In the genomic region with DNA sequence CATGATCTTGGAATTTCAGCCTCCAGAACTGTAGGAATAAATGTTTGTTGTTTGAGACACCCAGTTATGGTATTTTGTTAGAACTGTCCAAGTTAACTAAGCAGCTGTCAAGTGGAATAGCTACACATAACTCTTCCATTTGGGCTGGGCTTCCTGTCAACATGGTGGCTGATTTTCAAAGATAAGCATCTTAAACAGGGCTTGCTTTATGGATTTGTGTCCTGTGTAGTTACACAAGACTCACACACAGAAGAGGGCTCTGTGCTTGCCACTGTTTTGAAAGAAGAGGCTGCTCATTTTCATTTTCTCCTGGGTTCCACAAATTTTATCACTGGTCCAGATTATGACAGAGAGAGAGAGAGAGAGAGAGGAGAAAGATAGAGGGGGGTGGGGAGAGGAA, we compare ENCODE assay signal across 23 cellular contexts. TPM values are rescaled to one million over a fixed set of nuclear protein-coding genes. Genes with fewer than 3 reads are reported as not detected.
"Had no signal": no experiment of that assay in that cellular context is flagged by ENCODE, and none has a peak within 500 bp of the region (broad histone marks: within the 10 kb centered on the region; RNA-seq: fewer than 3 reads in every experiment).

No MANE protein-coding gene starts in this region.

- H3K4me1 Mint-ChIP-seq: brain had no signal

- ATAC-seq: activated CD8-positive, alpha-beta memory T cell treated with anti-CD3 and anti-CD28 coated beads, Interleukin-2, amount 10 ng/mL, durations not matched to agents 7 days and 5 days; activated CD8-positive, alpha-beta T cell treated with anti-CD3 and anti-CD28 coated beads for 36 hours; foreskin keratinocyte; left ventricle myocardium superior; natural killer cell treated with Interleukin-12 subunit alpha and Interleukin-12 subunit beta and Interleukin-15 and Interleukin-18, amount 100 ng/mL, for 72 hours; stimulated activated naive CD8-positive, alpha-beta T cell treated with anti-CD3 and anti-CD28 coated beads, Interleukin-15, Interleukin-2, amounts not matched to agents 100 U/mL and 50 U/mL, for 24 hours had no signal

- H3K27ac Mint-ChIP-seq: activated CD4-positive, alpha-beta T cell treated with anti-CD3 and anti-CD28 coated beads, Interleukin-2, amount 10 ng/mL, durations not matched to agents 7 days and 5 days; activated CD8-positive, alpha-beta memory T cell treated with anti-CD3 and anti-CD28 coated beads, Interleukin-2, amount 10 ng/mL, durations not matched to agents 7 days and 5 days; activated CD8-positive, alpha-beta T cell treated with anti-CD3 and anti-CD28 coated beads for 36 hours; activated naive CD4-positive, alpha-beta T cell treated with anti-CD3 and anti-CD28 coated beads, Interleukin-2, amount 50 U/mL, for 24 hours; brain; T-helper 1 cell treated with Interleukin-12 subunit alpha and Interleukin-12 subunit beta and Interleukin-4 antibody, amounts not matched to agents 30 μg/mL and 1 μg/mL, for 36 hours had no signal

- DNase-seq: activated CD4-positive, alpha-beta T cell treated with anti-CD3 and anti-CD28 coated beads, Interleukin-2, amount 10 ng/mL, durations not matched to agents 7 days and 5 days; activated CD8-positive, alpha-beta memory T cell treated with anti-CD3 and anti-CD28 coated beads, Interleukin-2, amount 10 ng/mL, durations not matched to agents 7 days and 5 days; activated CD8-positive, alpha-beta T cell treated with anti-CD3 and anti-CD28 coated beads for 36 hours; activated gamma-delta T cell treated with Interleukin-2 at 50 U/mL for 16 hours; activated T-cell treated with anti-CD3 and anti-CD28 coated beads for 4 hours; aorta; foreskin keratinocyte; left ventricle myocardium superior; mammary epithelial cell; midbrain; stimulated activated CD4-positive, alpha-beta T cell treated with anti-CD3 and anti-CD28 coated beads, Interleukin-12 subunit alpha, Interleukin-12 subunit beta, amount 100 ng/mL, for 4 hours; stimulated activated CD4-positive, alpha-beta T cell treated with anti-CD3 and anti-CD28 coated beads, Interleukin-4, amount 100 ng/mL, for 4 hours; stimulated activated naive CD8-positive, alpha-beta T cell treated with anti-CD3 and anti-CD28 coated beads, Interleukin-15, Interleukin-2, amounts not matched to agents 100 U/mL and 50 U/mL, for 24 hours; T1000; upper lobe of left lung had no signal

- H3K9me3 Mint-ChIP-seq: activated naive CD4-positive, alpha-beta T cell treated with anti-CD3 and anti-CD28 coated beads, Interleukin-2, amount 50 U/mL, for 24 hours had no signal

- H3K4me3 Mint-ChIP-seq: activated CD4-positive, alpha-beta T cell treated with anti-CD3 and anti-CD28 coated beads, Interleukin-2, amount 10 ng/mL, durations not matched to agents 7 days and 5 days; activated CD8-positive, alpha-beta memory T cell treated with anti-CD3 and anti-CD28 coated beads, Interleukin-2, amount 10 ng/mL, durations not matched to agents 7 days and 5 days; activated CD8-positive, alpha-beta T cell treated with anti-CD3 and anti-CD28 coated beads for 36 hours; activated naive CD4-positive, alpha-beta T cell treated with anti-CD3 and anti-CD28 coated beads, Interleukin-2, amount 50 U/mL, for 24 hours; brain; natural killer cell treated with Interleukin-12 subunit alpha and Interleukin-12 subunit beta and Interleukin-15 and Interleukin-18, amount 100 ng/mL, for 72 hours; T-helper 1 cell treated with Interleukin-12 subunit alpha and Interleukin-12 subunit beta and Interleukin-4 antibody, amounts not matched to agents 30 μg/mL and 1 μg/mL, for 36 hours had no signal

- H3K27me3 Mint-ChIP-seq: activated CD4-positive, alpha-beta T cell treated with anti-CD3 and anti-CD28 coated beads, Interleukin-2, amount 10 ng/mL, durations not matched to agents 7 days and 5 days; activated CD8-positive, alpha-beta memory T cell treated with anti-CD3 and anti-CD28 coated beads, Interleukin-2, amount 10 ng/mL, durations not matched to agents 7 days and 5 days; activated CD8-positive, alpha-beta T cell treated with anti-CD3 and anti-CD28 coated beads for 36 hours; activated naive CD4-positive, alpha-beta T cell treated with anti-CD3 and anti-CD28 coated beads, Interleukin-2, amount 50 U/mL, for 24 hours; brain had no signal

RNA-seq across cellular contexts. Expression of a gene that starts 35.7 kb away (rescaled TPM):
- total RNA-seq: activated CD4-positive, alpha-beta T cell treated with anti-CD3 and anti-CD28 coated beads, Interleukin-2, amount 10 ng/mL, durations not matched to agents 7 days and 5 days; activated CD8-positive, alpha-beta memory T cell treated with anti-CD3 and anti-CD28 coated beads, Interleukin-2, amount 10 ng/mL, durations not matched to agents 7 days and 5 days; activated CD8-positive, alpha-beta T cell treated with anti-CD3 and anti-CD28 coated beads for 36 hours; cardiac septum; chondrocyte; foreskin keratinocyte; left ventricle myocardium superior; mammary epithelial cell; natural killer cell treated with Interleukin-12 subunit alpha and Interleukin-12 subunit beta and Interleukin-15 and Interleukin-18, amount 100 ng/mL, for 72 hours; osteocyte; subcutaneous adipose tissue had no signal
- polyA plus RNA-seq: foreskin keratinocyte, mammary epithelial cell had no signal

RNA-seq across cellular contexts. Expression of a gene that starts 42.4 kb away (rescaled TPM):
- total RNA-seq: osteocyte had no signal
